ENCODE assay signal across 33 cellular contexts in the genomic region with DNA sequence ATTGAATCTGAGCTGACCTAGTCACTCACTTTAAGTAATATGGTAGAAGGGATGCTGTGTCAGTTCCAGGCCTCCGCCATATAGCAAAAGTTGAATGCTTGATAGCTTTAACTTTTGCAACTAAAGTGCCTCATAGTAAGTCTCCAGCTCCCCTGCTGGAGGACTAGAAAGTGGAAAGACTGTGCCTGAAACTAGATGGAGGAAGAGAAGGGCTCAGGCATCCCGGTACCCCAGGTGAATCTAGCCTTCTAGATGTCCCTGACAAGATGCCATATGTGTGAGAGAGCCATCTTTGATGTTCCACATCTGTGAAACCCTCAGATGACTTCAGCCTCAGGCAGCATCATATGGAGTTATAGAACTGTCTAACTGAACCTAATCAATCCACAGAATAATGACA. TPM values are rescaled to one million over a fixed set of nuclear protein-coding genes. Genes with fewer than 3 reads are reported as not detected.
"Had no signal": no experiment of that assay in that cellular context is flagged by ENCODE, and none has a peak within 500 bp of the region (broad histone marks: within the 10 kb centered on the region; RNA-seq: fewer than 3 reads in every experiment).

No MANE protein-coding gene starts in this region.

- H3K4me3 Mint-ChIP-seq: natural killer cell; nephron; neural progenitor cell; stimulated activated memory B cell treated with anti-CD40 and anti-IgM and Interleukin-4, amounts not matched to agents 10 μg/mL and 1 μg/mL and 100 μg/mL, for 72 hours; stimulated activated naive CD8-positive, alpha-beta T cell treated with anti-CD3 and anti-CD28 coated beads, Interleukin-15, amount 100 ng/mL, for 72 hours; type B pancreatic cell had no signal

- H3K9ac ChIP-seq: neural progenitor cell, parathyroid adenoma had no signal

- H3K4me2 ChIP-seq: neural progenitor cell, smooth muscle cell had no signal

- H3K9me3 ChIP-seq: ovary, psoas muscle, suprapubic skin, testis, tibial artery, transverse colon, upper lobe of right lung, uterus had no signal

- H3K4me1 Mint-ChIP-seq: natural killer cell; nephron; stimulated activated memory B cell treated with anti-CD40 and anti-IgM and Interleukin-4, amounts not matched to agents 10 μg/mL and 1 μg/mL and 100 μg/mL, for 72 hours; stimulated activated naive CD8-positive, alpha-beta T cell treated with anti-CD3 and anti-CD28 coated beads, Interleukin-15, amount 100 ng/mL, for 72 hours had no signal

- ATAC-seq: natural killer cell; psoas muscle; right cardiac atrium; sciatic nerve; stimulated activated memory B cell treated with anti-CD40 and anti-IgM and Interleukin-4, amounts not matched to agents 10 μg/mL and 1 μg/mL and 100 μg/mL, for 72 hours; stimulated activated naive CD8-positive, alpha-beta T cell treated with anti-CD3 and anti-CD28 coated beads, Interleukin-15, amount 100 ng/mL, for 72 hours; stimulated activated naive CD8-positive, alpha-beta T cell treated with anti-CD3 and anti-CD28 coated beads, Interleukin-15, Interleukin-2, amounts not matched to agents 100 U/mL and 50 U/mL, for 24 hours; upper lobe of right lung had no signal

- H2AFZ ChIP-seq: neural progenitor cell, parathyroid adenoma had no signal

- H3K4me3 ChIP-seq: neural progenitor cell, ovary, psoas muscle, skin epidermis, smooth muscle cell, spleen, suprapubic skin, testis, tibial artery, transverse colon, upper lobe of right lung, uterus had no signal

- H3K79me2 ChIP-seq: parathyroid adenoma had no signal

- H3K36me3 Mint-ChIP-seq: natural killer cell; neural progenitor cell; stimulated activated memory B cell treated with anti-CD40 and anti-IgM and Interleukin-4, amounts not matched to agents 10 μg/mL and 1 μg/mL and 100 μg/mL, for 72 hours; type B pancreatic cell had no signal

- DNase-seq: natural killer cell; occipital lobe; ovary; psoas muscle; right cardiac atrium; spleen; stimulated activated CD4-positive, alpha-beta T cell treated with anti-CD3 and anti-CD28 coated beads, Interleukin-12 subunit alpha, Interleukin-12 subunit beta, amount 100 ng/mL, for 4 hours; stimulated activated CD4-positive, alpha-beta T cell treated with anti-CD3 and anti-CD28 coated beads, Interleukin-1b, Interleukin-23, amount 100 ng/mL, for 48 hours; stimulated activated CD4-positive, alpha-beta T cell treated with anti-CD3 and anti-CD28 coated beads, Interleukin-4, amount 100 ng/mL, for 1 hour; stimulated activated CD4-positive, alpha-beta T cell treated with anti-CD3 and anti-CD28 coated beads, Interleukin-4, amount 100 ng/mL, for 4 hours; stimulated activated CD8-positive, alpha-beta memory T cell treated with anti-CD3 and anti-CD28 coated beads, Interleukin-4, amount 100 ng/mL, for 48 hours; stimulated activated naive CD4-positive, alpha-beta T cell; stimulated activated naive CD8-positive, alpha-beta T cell treated with anti-CD3 and anti-CD28 coated beads, Interleukin-15, amount 100 ng/mL, for 72 hours; stimulated activated naive CD8-positive, alpha-beta T cell treated with anti-CD3 and anti-CD28 coated beads, Interleukin-15, Interleukin-2, amounts not matched to agents 100 U/mL and 50 U/mL, for 24 hours; substantia nigra; testis; tibial artery; transverse colon; upper lobe of right lung; uterus had no signal

- H3K27me3 ChIP-seq: neural progenitor cell, ovary, testis, uterus had no signal

- H3K36me3 ChIP-seq: neural progenitor cell, ovary, spleen, suprapubic skin, tibial artery, transverse colon, upper lobe of right lung, uterus had no signal

- H3K4me1 ChIP-seq: parathyroid adenoma, psoas muscle, spleen, suprapubic skin, testis, tibial artery, transverse colon, upper lobe of right lung, uterus had no signal

- H3K9me3 Mint-ChIP-seq: natural killer cell; nephron; neural progenitor cell; stimulated activated memory B cell treated with anti-CD40 and anti-IgM and Interleukin-4, amounts not matched to agents 10 μg/mL and 1 μg/mL and 100 μg/mL, for 72 hours; stimulated activated naive CD8-positive, alpha-beta T cell treated with anti-CD3 and anti-CD28 coated beads, Interleukin-15, amount 100 ng/mL, for 72 hours; type B pancreatic cell had no signal

- H3K27ac ChIP-seq: neural progenitor cell, ovary, parathyroid adenoma, psoas muscle, skin epidermis, spleen, suprapubic skin, testis, tibial artery, transverse colon, upper lobe of right lung, uterus had no signal

- H3K27ac Mint-ChIP-seq: natural killer cell; nephron; neural progenitor cell; progenitor cell of endocrine pancreas; stimulated activated memory B cell treated with anti-CD40 and anti-IgM and Interleukin-4, amounts not matched to agents 10 μg/mL and 1 μg/mL and 100 μg/mL, for 72 hours; stimulated activated naive CD8-positive, alpha-beta T cell treated with anti-CD3 and anti-CD28 coated beads, Interleukin-15, amount 100 ng/mL, for 72 hours; type B pancreatic cell had no signal

RNA-seq across cellular contexts. Expression of gene OTX1, which starts 21.0 kb away (rescaled TPM):
- total RNA-seq: natural killer cell, osteoblast, psoas muscle, right cardiac atrium, sciatic nerve, smooth muscle cell, transverse colon, upper lobe of right lung, urinary bladder, uterus had no signal
- polyA plus RNA-seq: neural cell, psoas muscle, right cardiac atrium, spleen, urinary bladder had no signal
